Comparison of ENCODE assay signal across 8 cellular contexts in genomic region chr9:112334319-112334828, GRCh38. TPM values are rescaled to one million over a fixed set of nuclear protein-coding genes. Genes with fewer than 3 reads are reported as not detected.
DNase-seq lines count a peak whose midpoint lies in the region; ATAC-seq, FAIRE-seq and TF ChIP-seq lines count a peak whose summit lies in the region.

No MANE protein-coding gene starts in this region.

- POLR2A ChIA-PET in GM12878 (lab: Charles Lee): interaction anchor here (1.7 kb wide), 1 partner anchor 45 kb away, joined by 7 read pairs; the partner anchor contains the start of gene HSDL2

- RAD21 ChIA-PET in GM12878 (lab: Charles Lee; ENCODE audit: unreplicated experiment): interaction anchor here (0.8 to 1.5 kb wide), 6 partner anchors 45 to 238 kb away, joined by 3 to 7 read pairs (median 4); partner anchors contain the start of gene HSDL2

- ATAC-seq in GM12878 (peak; percentile 11), esophagus mucosa (no peak)

- H3K4me3 ChIP-seq in GM12878 (peak overlapping the region; percentile 80), liver (ENCODE audit: low read depth in 1 of 3, low read length in 3 of 3) (peak overlapping the region; percentile 74 to 91 (median 77))

- peak in 1 of 3 experiments; percentile 20; a peak in 2 of 6 replicates for TF ChIP-seq CTCF in GM12878 (IDR thresholded peaks at IDR 0.05 in 2 of 3, conservative IDR thresholded peaks at IDR 0.05 in 1 of 3; ENCODE audit: control insufficient read depth in 2 of 3, extremely low read depth in 1 of 3, insufficient read depth in 1 of 3, low read depth in 3 of 3, low read length in 3 of 3)
- TF ChIP-seq CTCF in liver (IDR thresholded peaks at IDR 0.05; ENCODE audit: low read depth, low read length, missing input control): no peak

- H3K4me2 ChIP-seq in GM12878 (ENCODE audit: control insufficient read depth, insufficient read depth): peak overlapping the region; percentile 95

- peak overlapping the region; percentile 86 for H2AFZ ChIP-seq in GM12878 (ENCODE audit: control insufficient read depth, low read depth, low read length)

- TF ChIP-seq POLR2A in GM12878 (IDR thresholded peaks at IDR 0.05; ENCODE audit: low read depth, low read length): no peak

- peak; percentile 11; the same call in 1 of the 2 replicates for TF ChIP-seq RAD21 in GM12878 (IDR thresholded peaks at IDR 0.05; ENCODE audit: insufficient read depth, low read depth, low read length)
- peak in 1 of 2 donors; percentile 6 for TF ChIP-seq RAD21 in liver (IDR thresholded peaks at IDR 0.05)

- TF ChIP-seq EP300 in GM12878 (IDR thresholded peaks at IDR 0.05; ENCODE audit: borderline replicate concordance in 1 of 2, control insufficient read depth in 1 of 2, low read depth in 2 of 2, low read length in 2 of 2): no peak

- peak; percentile 31 for FAIRE-seq in GM12878 (lab: Jason Lieb, UNC)

- WGBS in GM12878 (ENCODE audit: insufficient coverage, insufficient replicate concordance, low lambda C conversion rate, missing lambda C conversion rate): 0% methylated on average over 8 of the region's 8 CpGs
- 2% methylated on average over 8 of the region's 8 CpGs for WGBS in liver

- H3K4me1 ChIP-seq in GM12878 (ENCODE audit: control insufficient read depth, insufficient read depth, low read length) (peaks cover 4% of the 10 kb centered on the region; the same call in 1 of the 2 replicates), liver (ENCODE audit: control insufficient read depth in 4 of 4, insufficient read depth in 4 of 4, low read length in 3 of 4) (peaks cover 9 to 48% (median 33%) of the 10 kb centered on the region in 4 donors)

- H3K27me3 ChIP-seq in GM12878 (replicated peaks in 1 of 2; ENCODE audit: control insufficient read depth in 2 of 2, insufficient read depth in 2 of 2, low read length in 1 of 2) (no peaks in the 10 kb centered on the region), liver (ENCODE audit: control insufficient read depth in 4 of 4, insufficient read depth in 4 of 4, low read length in 3 of 4) (no peaks in the 10 kb centered on the region)

- H3K9me3 ChIP-seq in GM12878 (replicated peaks; ENCODE audit: control insufficient read depth, insufficient read depth, low read length): no peaks in the 10 kb centered on the region
- no peaks in the 10 kb centered on the region for H3K9me3 ChIP-seq in liver (ENCODE audit: control insufficient read depth in 4 of 4, low read length in 3 of 4)

- intact Hi-C loops in GM12878 (cut with micrococcal nuclease; ENCODE audit: unreplicated experiment): loop anchor here (1.0 to 5.0 kb wide), 6 partner anchors 43 to 437 kb away; partner anchors contain the start of gene UGCG

- no peaks in the 10 kb centered on the region for H3K36me3 ChIP-seq in GM12878 (ENCODE audit: control insufficient read depth in 2 of 2, insufficient read depth in 2 of 2, low read length in 1 of 2)
- no peaks in the 10 kb centered on the region for H3K36me3 ChIP-seq in liver (ENCODE audit: control insufficient read depth in 4 of 4, insufficient read depth in 3 of 4, low read depth in 1 of 4, low read length in 3 of 4)

- BruUV-seq in GM12878 (replicated peaks; lab: Mats Ljungman, UMichigan): TSS peak; percentile 90

- in situ Hi-C loops in GM12878 (cut with MboI): no loop called here

- SMC1A ChIA-PET in GM12878 (lab: Charles Lee; ENCODE audit: uncharacterized antibody, unreplicated experiment): interaction anchor here (0.7 to 1.3 kb wide), 5 partner anchors 26 to 285 kb away, joined by 3 read pairs; no protein-coding TSS in a partner anchor

- H4K20me1 ChIP-seq in GM12878 (ENCODE audit: control insufficient read depth, insufficient read depth): no peaks in the 10 kb centered on the region

- DNase-seq in activated CD8-positive, alpha-beta memory T cell treated with anti-CD3 and anti-CD28 coated beads for 1 hour (ENCODE audit: extremely low read depth in 1 of 2, low read depth in 1 of 2): peak; percentile 17 to 25
- no peak for DNase-seq in activated CD8-positive, alpha-beta memory T cell treated with anti-CD3 and anti-CD28 coated beads, Interleukin-2, amount 50 U/mL, for 48 hours
- peak; percentile 88 for DNase-seq in RKO (ENCODE audit: low spot score)
- DNase-seq in GM12878 (ENCODE audit: low read depth, low spot score): no peak
- peak; percentile 6 to 15 for DNase-seq in stimulated activated CD8-positive, alpha-beta memory T cell treated with anti-CD3 and anti-CD28 coated beads, Interleukin-4, amount 100 ng/mL, for 4 hours (ENCODE audit: low read depth in 2 of 2, low spot score in 1 of 2)
- no peak for DNase-seq in HuH-7 (ENCODE audit: low spot score)

- H3K79me2 ChIP-seq in GM12878 (ENCODE audit: control insufficient read depth, insufficient read depth, low read length): peaks cover 38% of the 10 kb centered on the region

- H3K9ac ChIP-seq in GM12878 (ENCODE audit: control insufficient read depth, insufficient read depth, low read length) (peak overlapping the region; percentile 88), liver (ENCODE audit: low read depth in 1 of 2, low read length in 2 of 2) (peak overlapping the region; percentile 86 to 93)

- H3K27ac ChIP-seq in GM12878 (ENCODE audit: control insufficient read depth, insufficient read depth): peak overlapping the region; percentile 77
- H3K27ac ChIP-seq in liver (ENCODE audit: low read depth in 1 of 2, low read length in 2 of 2): peak overlapping the region; percentile 96 to 97

- CTCF ChIA-PET in GM12878 (lab: Yijun Ruan, JAX): interaction anchor here (0.8 to 1.8 kb wide), 5 partner anchors 8 to 238 kb away, joined by 3 to 10 read pairs (median 4); no protein-coding TSS in a partner anchor

TF ChIP-seq in GM12878, 131 proteins besides CTCF, POLR2A, EP300 and RAD21 (continues in another document):
- no peak for TF ChIP-seq POLR2AphosphoS5 (IDR thresholded peaks at IDR 0.05; ENCODE audit: low read length)
- TF ChIP-seq SIX5 (IDR thresholded peaks at IDR 0.05; ENCODE audit: low read depth, low read length, severe bottlenecking): no peak
- TF ChIP-seq ZNF207 (IDR thresholded peaks at IDR 0.05; ENCODE audit: borderline replicate concordance): no peak
- peak; percentile 44; the same call in 1 of the 2 replicates for TF ChIP-seq PML (IDR thresholded peaks at IDR 0.05; ENCODE audit: low read length)
- no peak for TF ChIP-seq TBL1XR1 (IDR thresholded peaks at IDR 0.05; ENCODE audit: low read depth, low read length)
- no peak for TF ChIP-seq KDM1A (IDR thresholded peaks at IDR 0.05; ENCODE audit: borderline replicate concordance)
- 0 out of 2 replicates have a peak, but pooled peaks have one; percentile 56 for TF ChIP-seq FOXM1 (IDR thresholded peaks at IDR 0.05; ENCODE audit: low read depth, low read length)

RNA-seq across cellular contexts. Expression of gene PTBP3, which starts 1.0 kb away (rescaled TPM):
- total RNA-seq in GM12878 (2013; cell fraction: nucleolus; rRNA removed): 45.5 and 45.8 TPM in 2 replicates
- 51.1 and 61.7 TPM in 2 replicates for total RNA-seq in GM12878 (2014; rRNA removed)
- 64.5 and 67.6 TPM in 2 replicates for total RNA-seq in GM12878 (2014; rRNA removed; fragmentation: Illumina TruSeq; extraction: Trizol)
- 104 and 108 TPM in 2 replicates for total RNA-seq in GM12878 (2021)
- 16.2 TPM for polyA plus RNA-seq in GM12878 (2011; ENCODE audit: low read depth)
- 68.6 and 76.7 TPM in 2 replicates for polyA plus RNA-seq in GM12878 (2011; rRNA removed)
- 62.5 and 74.4 TPM in 2 replicates for polyA plus RNA-seq in GM12878 (2011; cell fraction: cytosol; rRNA removed)
- 22.7 and 24.8 TPM in 2 replicates for polyA plus RNA-seq in GM12878 (2011; cell fraction: nucleus; rRNA removed)
- 26.0 and 27.3 TPM in 2 replicates for polyA plus RNA-seq in GM12878 (2012)
- 56.7 and 67.8 TPM in 2 replicates for polyA plus RNA-seq in GM12878 (2014; fragmentation: Illumina TruSeq; extraction: Trizol)
- polyA plus RNA-seq in GM12878 (2014; fragmentation: Nextera tagmentation; extraction: Ambion mirVana): 10 to 100 TPM; 12.5 to 17.6 TPM
- 32.5 and 39.3 TPM in 2 replicates for polyA plus RNA-seq in GM12878 (2014; rRNA removed)
- polyA plus RNA-seq in GM12878 (2016; fragmentation: Nextera tagmentation; extraction: Ambion mirVana): 10 to 100 TPM; 48.0 to 54.3 TPM
- 105 and 178 TPM in 2 replicates for polyA minus RNA-seq in GM12878 (2011; rRNA and poly(A)+ RNA removed)
- polyA minus RNA-seq in GM12878 (2011; cell fraction: cytosol; rRNA and poly(A)+ RNA removed): 40.0 and 48.8 TPM in 2 replicates
- 19.6 and 30.6 TPM in 2 replicates for polyA minus RNA-seq in GM12878 (2011; cell fraction: nucleus; rRNA and poly(A)+ RNA removed)
- 10 to 100 TPM; 11.8 to 34.1 TPM for total RNA-seq in liver
- 1 to 10 TPM; 4.3 to 6.7 TPM for polyA plus RNA-seq in liver
- 165 TPM for total RNA-seq in esophagus mucosa

RNA-seq across cellular contexts. Expression of gene HSDL2, which starts 45.5 kb away (rescaled TPM):
- 9.7 and 11.2 TPM in 2 replicates for total RNA-seq in GM12878 (2013; cell fraction: nucleolus; rRNA removed)
- total RNA-seq in GM12878 (2014; rRNA removed) (22.1 and 27.2 TPM in 2 replicates), GM12878 (2014; rRNA removed; fragmentation: Illumina TruSeq; extraction: Trizol) (30.9 and 33.6 TPM in 2 replicates), GM12878 (2021) (21.9 and 23.6 TPM in 2 replicates), liver (100 to 1,000 TPM in 1 of 2 donors, 10 to 100 TPM in 1; 26.1 to 135 TPM), esophagus mucosa (27.5 TPM)
- 17.6 TPM for polyA plus RNA-seq in GM12878 (2011; ENCODE audit: low read depth)
- polyA plus RNA-seq in GM12878 (2011; rRNA removed) (25.5 and 37.4 TPM in 2 replicates), GM12878 (2014; fragmentation: Illumina TruSeq; extraction: Trizol) (28.6 and 32.6 TPM in 2 replicates), GM12878 (2014; fragmentation: Nextera tagmentation; extraction: Ambion mirVana) (10 to 100 TPM; 25.4 to 28.4 TPM), GM12878 (2014; rRNA removed) (15.8 and 20.9 TPM in 2 replicates), GM12878 (2016; fragmentation: Nextera tagmentation; extraction: Ambion mirVana) (10 to 100 TPM; 41.8 to 46.1 TPM), liver (10 to 100 TPM; 72.2 to 86.9 TPM)
- 10.2 and 11.4 TPM in 2 replicates for polyA plus RNA-seq in GM12878 (2011; cell fraction: cytosol; rRNA removed)
- 6.5 and 6.9 TPM in 2 replicates for polyA plus RNA-seq in GM12878 (2011; cell fraction: nucleus; rRNA removed)
- 20.7 and 27.3 TPM in 2 replicates for polyA plus RNA-seq in GM12878 (2012)
- polyA minus RNA-seq in GM12878 (2011; rRNA and poly(A)+ RNA removed): 19.6 and 33.4 TPM in 2 replicates
- polyA minus RNA-seq in GM12878 (2011; cell fraction: cytosol; rRNA and poly(A)+ RNA removed): 12.7 and 18.2 TPM in 2 replicates
- polyA minus RNA-seq in GM12878 (2011; cell fraction: nucleus; rRNA and poly(A)+ RNA removed): 3.6 and 6.4 TPM in 2 replicates

Comparison
In these comparisons a context has a peak if more than half of its experiments do, and no peak if none do; other contexts are left out.
1. DNase-seq: peak in activated CD8-positive, alpha-beta memory T cell treated with anti-CD3 and anti-CD28 coated beads for 1 hour (2 of 2), RKO (single experiment) and stimulated activated CD8-positive, alpha-beta memory T cell treated with anti-CD3 and anti-CD28 coated beads, Interleukin-4, amount 100 ng/mL, for 4 hours (2 of 2); none in activated CD8-positive, alpha-beta memory T cell treated with anti-CD3 and anti-CD28 coated beads, Interleukin-2, amount 50 U/mL, for 48 hours (single experiment), GM12878 (single experiment) and HuH-7 (single experiment).